10 cellular contexts compared by ENCODE assay signal in the genomic region with DNA sequence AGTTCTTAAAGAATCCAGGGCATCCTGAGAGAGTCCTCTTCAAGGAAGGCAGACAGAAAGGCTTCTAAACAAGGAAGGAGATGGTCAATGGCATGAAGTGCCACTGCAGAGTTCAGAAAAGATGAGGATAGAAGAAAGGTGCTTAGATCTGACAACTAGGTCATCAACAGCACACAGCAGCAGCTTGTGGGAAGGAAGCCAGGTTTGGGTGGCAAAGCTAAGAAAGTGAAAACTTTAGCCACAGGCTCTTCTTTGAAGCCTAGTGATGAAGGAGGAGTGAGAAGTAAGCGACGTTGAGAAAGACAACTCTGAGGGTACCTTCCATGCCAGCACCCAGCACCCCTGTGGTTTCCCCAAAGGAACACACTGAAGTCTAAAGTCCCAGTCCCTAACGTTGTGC.
"Had no signal": no experiment of that assay in that cellular context is flagged by ENCODE, and none has a peak within 500 bp of the region (broad histone marks: within the 10 kb centered on the region; RNA-seq: fewer than 3 reads in every experiment).

No MANE protein-coding gene starts in this region.

- H2AFZ ChIP-seq: GM23248 had no signal

- H3K9ac ChIP-seq: GM23248 had no signal

- H3K27ac ChIP-seq: GM23248, HL-60 had no signal

- DNase-seq: GM23248, GOT3, H7, HFFc6 had no signal

- H3K27ac Mint-ChIP-seq: HFFc6, IgD-negative memory B cell had no signal

- ATAC-seq: HCT116, HepG2, K562 had no signal

- H3K4me3 Mint-ChIP-seq: HFFc6, IgD-negative memory B cell had no signal

- H3K4me1 ChIP-seq: HAP-1 had no signal

- H3K4me3 ChIP-seq: GM23248, HAP-1, K562 had no signal

- H3K27me3 Mint-ChIP-seq: IgD-negative memory B cell had no signal

- H3K36me3 ChIP-seq: HAP-1 had no signal
